Comparison of ENCODE assay signal across 15 cellular contexts in the genomic region with DNA sequence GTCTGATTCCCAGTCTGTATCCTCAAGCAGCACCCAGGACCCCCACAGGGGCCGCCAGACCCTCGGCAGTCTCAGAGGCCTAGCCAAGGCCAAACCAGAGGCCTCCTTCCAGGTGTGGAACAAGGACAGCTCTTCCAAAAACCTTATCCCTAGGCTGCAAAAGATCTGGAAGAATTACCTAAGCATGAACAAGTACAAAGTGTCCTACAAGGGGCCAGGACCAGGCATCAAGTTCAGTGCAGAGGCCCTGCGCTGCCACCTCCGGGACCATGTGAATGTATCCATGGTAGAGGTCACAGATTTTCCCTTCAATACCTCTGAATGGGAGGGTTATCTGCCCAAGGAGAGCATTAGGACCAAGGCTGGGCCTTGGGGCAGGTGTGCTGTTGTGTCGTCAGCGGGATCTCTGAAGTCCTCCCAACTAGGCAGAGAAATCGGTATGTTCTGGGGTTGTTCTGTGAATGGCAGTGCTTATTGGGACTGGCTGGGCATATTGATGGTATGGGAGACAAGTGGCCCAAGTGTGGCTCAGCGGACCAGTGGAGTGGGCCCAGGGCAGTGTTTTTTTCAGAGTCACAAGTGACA.
DNase-seq lines count a peak whose midpoint lies in the region; ATAC-seq and TF ChIP-seq lines count a peak whose summit lies in the region.
"Had no signal": no experiment of that assay in that cellular context is flagged by ENCODE, and none has a peak within 500 bp of the region (broad histone marks: within the 10 kb centered on the region; RNA-seq: fewer than 3 reads in every experiment).

No MANE protein-coding gene starts in this region.

- H3K27ac ChIP-seq in HL-60 (replicated peaks), result peak overlapping the region; percentile 36; the same call in 1 of the 2 replicates
- H3K27ac ChIP-seq: A549 had no signal

- DNase-seq in activated CD4-positive, alpha-beta T cell treated with anti-CD3 and anti-CD28 coated beads, Interleukin-2, amount 10 ng/mL, durations not matched to agents 24 days and 14 days, result peak; percentile 61
- DNase-seq in activated CD4-positive, alpha-beta T cell treated with anti-CD3 and anti-CD28 coated beads, Interleukin-2, amount 50 U/mL, for 1 hour, result no peak
- DNase-seq in HL-60 (ENCODE audit: low read depth in 1 of 2, low spot score in 1 of 2) (no peak), cerebellar cortex (ENCODE audit: low spot score) (no peak), NCI-H510A treated with DMSO at 0.1 percent for 48 hours (lab: John Stamatoyannopoulos, UW) (no peak), cerebellum (ENCODE audit: low spot score) (no peak)
- DNase-seq in activated naive CD8-positive, alpha-beta T cell treated with anti-CD3 and anti-CD28 coated beads for 36 hours, result no peak
- no peak for DNase-seq in natural killer cell treated with Interleukin-12 subunit alpha and Interleukin-12 subunit beta and Interleukin-15 and Interleukin-18, amount 100 ng/mL, for 72 hours (ENCODE audit: low spot score)
- DNase-seq: foreskin melanocyte, mesendoderm, NCI-H187, substantia nigra, T1000 had no signal

- H3K9me3 Mint-ChIP-seq in activated CD4-positive, alpha-beta T cell treated with anti-CD3 and anti-CD28 coated beads, Interleukin-2, amount 10 ng/mL, durations not matched to agents 24 days and 14 days, result no peaks in the 10 kb centered on the region
- H3K9me3 Mint-ChIP-seq in activated naive CD8-positive, alpha-beta T cell treated with anti-CD3 and anti-CD28 coated beads for 36 hours, result peaks cover 17% of the 10 kb centered on the region
- peaks cover 5% of the 10 kb centered on the region for H3K9me3 Mint-ChIP-seq in natural killer cell treated with Interleukin-12 subunit alpha and Interleukin-12 subunit beta and Interleukin-15 and Interleukin-18, amount 100 ng/mL, for 72 hours

- peak overlapping the region; percentile 95 for H3K27ac Mint-ChIP-seq in activated CD4-positive, alpha-beta T cell treated with anti-CD3 and anti-CD28 coated beads, Interleukin-2, amount 10 ng/mL, durations not matched to agents 24 days and 14 days
- peak overlapping the region; percentile 98 for H3K27ac Mint-ChIP-seq in activated naive CD8-positive, alpha-beta T cell treated with anti-CD3 and anti-CD28 coated beads for 36 hours
- H3K27ac Mint-ChIP-seq in natural killer cell treated with Interleukin-12 subunit alpha and Interleukin-12 subunit beta and Interleukin-15 and Interleukin-18, amount 100 ng/mL, for 72 hours, result peak overlapping the region; percentile 90 to 95

- H3K4me3 ChIP-seq in HL-60 (replicated peaks; ENCODE audit: insufficient read depth, low read length), result no peak overlapping the region
- H3K4me3 ChIP-seq: A549, skin epidermis had no signal

- peak overlapping the region; percentile 77 for H3K4me3 Mint-ChIP-seq in activated CD4-positive, alpha-beta T cell treated with anti-CD3 and anti-CD28 coated beads, Interleukin-2, amount 10 ng/mL, durations not matched to agents 24 days and 14 days
- peak overlapping the region; percentile 69 for H3K4me3 Mint-ChIP-seq in activated naive CD8-positive, alpha-beta T cell treated with anti-CD3 and anti-CD28 coated beads for 36 hours
- H3K4me3 Mint-ChIP-seq in natural killer cell treated with Interleukin-12 subunit alpha and Interleukin-12 subunit beta and Interleukin-15 and Interleukin-18, amount 100 ng/mL, for 72 hours, result peak overlapping the region; percentile 80

- intact Hi-C loops in activated CD4-positive, alpha-beta T cell treated with anti-CD3 and anti-CD28 coated beads, Interleukin-2, amount 10 ng/mL, durations not matched to agents 24 days and 14 days (cut with micrococcal nuclease), result loop anchor here (1.0 to 2.0 kb wide), 3 partner anchors 88 to 160 kb away; a partner anchor contains a TSS

- no peak for TF ChIP-seq CTCF in HL-60 (IDR thresholded peaks at IDR 0.05; ENCODE audit: insufficient read depth, low read length)

- H3K27me3 Mint-ChIP-seq in activated CD4-positive, alpha-beta T cell treated with anti-CD3 and anti-CD28 coated beads, Interleukin-2, amount 10 ng/mL, durations not matched to agents 24 days and 14 days, result no peaks in the 10 kb centered on the region
- no peaks in the 10 kb centered on the region for H3K27me3 Mint-ChIP-seq in activated naive CD8-positive, alpha-beta T cell treated with anti-CD3 and anti-CD28 coated beads for 36 hours
- H3K27me3 Mint-ChIP-seq in natural killer cell treated with Interleukin-12 subunit alpha and Interleukin-12 subunit beta and Interleukin-15 and Interleukin-18, amount 100 ng/mL, for 72 hours, result no peaks in the 10 kb centered on the region

- H3K36me3 Mint-ChIP-seq in activated CD4-positive, alpha-beta T cell treated with anti-CD3 and anti-CD28 coated beads, Interleukin-2, amount 10 ng/mL, durations not matched to agents 24 days and 14 days (ENCODE audit: low read depth), result peaks cover 87% of the 10 kb centered on the region
- H3K36me3 Mint-ChIP-seq in activated naive CD8-positive, alpha-beta T cell treated with anti-CD3 and anti-CD28 coated beads for 36 hours, result peaks cover 94% of the 10 kb centered on the region
- H3K36me3 Mint-ChIP-seq in natural killer cell treated with Interleukin-12 subunit alpha and Interleukin-12 subunit beta and Interleukin-15 and Interleukin-18, amount 100 ng/mL, for 72 hours, result peaks cover 57% of the 10 kb centered on the region

- H3K4me1 Mint-ChIP-seq in activated CD4-positive, alpha-beta T cell treated with anti-CD3 and anti-CD28 coated beads, Interleukin-2, amount 10 ng/mL, durations not matched to agents 24 days and 14 days, result peaks cover 83% of the 10 kb centered on the region
- H3K4me1 Mint-ChIP-seq in activated naive CD8-positive, alpha-beta T cell treated with anti-CD3 and anti-CD28 coated beads for 36 hours, result peaks cover 86% of the 10 kb centered on the region
- peaks cover 44 to 48% of the 10 kb centered on the region in 2 donors for H3K4me1 Mint-ChIP-seq in natural killer cell treated with Interleukin-12 subunit alpha and Interleukin-12 subunit beta and Interleukin-15 and Interleukin-18, amount 100 ng/mL, for 72 hours (ENCODE audit: low read depth in 2 of 2)

- no peak for ATAC-seq in natural killer cell treated with Interleukin-12 subunit alpha and Interleukin-12 subunit beta and Interleukin-15 and Interleukin-18, amount 100 ng/mL, for 72 hours
- ATAC-seq: A549 had no signal

- no peaks in the 10 kb centered on the region for H3K27me3 ChIP-seq in HL-60 (ENCODE audit: insufficient read depth, poor library complexity, severe bottlenecking)
